Comparison of ENCODE assay signal across 1 cellular context in the genomic region with DNA sequence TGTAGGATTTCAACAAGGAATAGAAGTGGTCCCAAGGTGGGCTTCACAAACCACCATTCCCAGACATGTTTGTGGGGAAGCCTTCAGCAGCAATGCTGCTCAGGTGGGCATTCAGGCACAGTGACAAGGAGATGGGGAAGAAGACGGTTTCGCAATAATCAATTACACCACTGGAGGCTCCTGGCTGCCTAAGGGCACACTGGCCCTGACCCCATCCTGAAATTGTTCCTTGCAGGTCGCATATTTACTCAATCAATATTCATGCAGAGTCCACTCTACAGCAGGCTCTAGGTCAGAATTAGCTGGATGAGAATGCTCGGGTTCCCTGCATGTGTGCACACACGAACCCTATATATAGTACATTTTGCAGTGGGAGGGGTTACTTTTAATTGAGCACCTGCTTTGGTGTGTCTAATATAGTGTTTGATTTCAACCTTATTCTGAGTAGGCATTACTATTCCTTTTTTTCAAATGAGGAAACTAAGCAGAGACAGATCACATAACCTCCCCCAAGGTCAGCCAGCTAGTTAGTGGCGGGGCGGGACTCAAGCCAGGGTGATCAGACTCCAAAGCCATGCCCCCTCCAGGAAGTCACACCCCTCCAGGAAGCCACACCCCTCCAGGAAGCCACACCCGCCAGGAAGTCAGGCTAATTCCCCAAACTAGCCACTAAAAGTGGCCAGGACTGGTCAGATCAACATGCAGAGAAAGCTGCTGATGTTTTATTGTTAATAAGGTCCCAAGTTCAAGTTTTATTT.
A peak's percentile ranks its signal among the peaks of the same experiment; 100 is the strongest.
TF ChIP-seq lines count a peak whose summit lies in the region.

No MANE protein-coding gene starts in this region.

TF ChIP-seq in K562, 482 proteins besides CTCF, POLR2A, EP300 and RAD21 (continued from another document and continues in another):
- TF ChIP-seq, protein P1, sequence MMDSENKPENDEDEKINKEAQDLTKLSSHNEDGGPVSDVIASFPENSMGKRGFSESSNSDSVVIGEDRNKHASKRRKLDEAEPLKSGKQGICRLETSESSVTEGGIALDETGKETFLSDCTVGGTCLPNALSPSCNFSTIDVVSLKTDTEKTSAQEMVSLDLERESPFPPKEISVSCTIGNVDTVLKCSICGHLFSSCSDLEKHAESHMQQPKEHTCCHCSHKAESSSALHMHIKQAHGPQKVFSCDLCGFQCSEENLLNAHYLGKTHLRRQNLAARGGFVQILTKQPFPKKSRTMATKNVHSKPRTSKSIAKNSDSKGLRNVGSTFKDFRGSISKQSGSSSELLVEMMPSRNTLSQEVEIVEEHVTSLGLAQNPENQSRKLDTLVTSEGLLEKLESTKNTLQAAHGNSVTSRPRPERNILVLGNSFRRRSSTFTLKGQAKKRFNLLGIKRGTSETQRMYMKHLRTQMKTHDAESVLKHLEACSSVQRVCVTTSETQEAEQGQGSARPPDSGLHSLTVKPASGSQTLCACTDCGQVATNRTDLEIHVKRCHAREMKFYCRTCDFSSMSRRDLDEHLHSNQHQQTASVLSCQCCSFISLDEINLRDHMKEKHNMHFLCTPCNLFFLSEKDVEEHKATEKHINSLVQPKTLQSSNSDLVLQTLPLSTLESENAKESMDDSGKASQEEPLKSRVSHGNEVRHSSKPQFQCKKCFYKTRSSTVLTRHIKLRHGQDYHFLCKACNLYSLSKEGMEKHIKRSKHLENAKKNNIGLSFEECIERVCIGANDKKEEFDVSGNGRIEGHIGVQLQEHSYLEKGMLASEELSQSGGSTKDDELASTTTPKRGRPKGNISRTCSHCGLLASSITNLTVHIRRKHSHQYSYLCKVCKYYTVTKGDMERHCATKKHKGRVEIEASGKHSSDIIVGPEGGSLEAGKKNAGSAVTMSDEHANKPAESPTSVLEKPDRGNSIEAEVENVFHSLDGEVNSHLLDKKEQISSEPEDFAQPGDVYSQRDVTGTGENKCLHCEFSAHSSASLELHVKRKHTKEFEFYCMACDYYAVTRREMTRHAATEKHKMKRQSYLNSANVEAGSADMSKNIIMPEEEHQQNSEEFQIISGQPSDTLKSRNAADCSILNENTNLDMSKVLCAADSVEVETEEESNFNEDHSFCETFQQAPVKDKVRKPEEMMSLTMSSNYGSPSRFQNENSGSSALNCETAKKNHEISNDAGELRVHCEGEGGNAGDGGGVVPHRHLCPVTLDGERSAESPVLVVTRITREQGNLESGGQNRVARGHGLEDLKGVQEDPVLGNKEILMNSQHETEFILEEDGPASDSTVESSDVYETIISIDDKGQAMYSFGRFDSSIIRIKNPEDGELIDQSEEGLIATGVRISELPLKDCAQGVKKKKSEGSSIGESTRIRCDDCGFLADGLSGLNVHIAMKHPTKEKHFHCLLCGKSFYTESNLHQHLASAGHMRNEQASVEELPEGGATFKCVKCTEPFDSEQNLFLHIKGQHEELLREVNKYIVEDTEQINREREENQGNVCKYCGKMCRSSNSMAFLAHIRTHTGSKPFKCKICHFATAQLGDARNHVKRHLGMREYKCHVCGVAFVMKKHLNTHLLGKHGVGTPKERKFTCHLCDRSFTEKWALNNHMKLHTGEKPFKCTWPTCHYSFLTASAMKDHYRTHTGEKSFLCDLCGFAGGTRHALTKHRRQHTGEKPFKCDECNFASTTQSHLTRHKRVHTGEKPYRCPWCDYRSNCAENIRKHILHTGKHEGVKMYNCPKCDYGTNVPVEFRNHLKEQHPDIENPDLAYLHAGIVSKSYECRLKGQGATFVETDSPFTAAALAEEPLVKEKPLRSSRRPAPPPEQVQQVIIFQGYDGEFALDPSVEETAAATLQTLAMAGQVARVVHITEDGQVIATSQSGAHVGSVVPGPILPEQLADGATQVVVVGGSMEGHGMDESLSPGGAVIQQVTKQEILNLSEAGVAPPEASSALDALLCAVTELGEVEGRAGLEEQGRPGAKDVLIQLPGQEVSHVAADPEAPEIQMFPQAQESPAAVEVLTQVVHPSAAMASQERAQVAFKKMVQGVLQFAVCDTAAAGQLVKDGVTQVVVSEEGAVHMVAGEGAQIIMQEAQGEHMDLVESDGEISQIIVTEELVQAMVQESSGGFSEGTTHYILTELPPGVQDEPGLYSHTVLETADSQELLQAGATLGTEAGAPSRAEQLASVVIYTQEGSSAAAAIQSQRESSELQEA (IDR thresholded peaks at IDR 0.05; ENCODE audit: low read depth): no peak
- no peak for TF ChIP-seq KDM4B (IDR thresholded peaks at IDR 0.05; ENCODE audit: borderline replicate concordance in 2 of 2, low read depth in 1 of 2)
- TF ChIP-seq ADNP (tag; IDR thresholded peaks at IDR 0.05): no peak
- no peak for TF ChIP-seq ZBTB1 (CRISPR knock-in tag; IDR thresholded peaks at IDR 0.05; ENCODE audit: borderline replicate concordance, low read depth)
- TF ChIP-seq SNRNP70 (optimal IDR thresholded peaks at IDR 0.05; ENCODE audit: low read depth, low read length): no peak
- TF ChIP-seq PTRF (tag; IDR thresholded peaks at IDR 0.05): no peak
- TF ChIP-seq, protein P2, sequence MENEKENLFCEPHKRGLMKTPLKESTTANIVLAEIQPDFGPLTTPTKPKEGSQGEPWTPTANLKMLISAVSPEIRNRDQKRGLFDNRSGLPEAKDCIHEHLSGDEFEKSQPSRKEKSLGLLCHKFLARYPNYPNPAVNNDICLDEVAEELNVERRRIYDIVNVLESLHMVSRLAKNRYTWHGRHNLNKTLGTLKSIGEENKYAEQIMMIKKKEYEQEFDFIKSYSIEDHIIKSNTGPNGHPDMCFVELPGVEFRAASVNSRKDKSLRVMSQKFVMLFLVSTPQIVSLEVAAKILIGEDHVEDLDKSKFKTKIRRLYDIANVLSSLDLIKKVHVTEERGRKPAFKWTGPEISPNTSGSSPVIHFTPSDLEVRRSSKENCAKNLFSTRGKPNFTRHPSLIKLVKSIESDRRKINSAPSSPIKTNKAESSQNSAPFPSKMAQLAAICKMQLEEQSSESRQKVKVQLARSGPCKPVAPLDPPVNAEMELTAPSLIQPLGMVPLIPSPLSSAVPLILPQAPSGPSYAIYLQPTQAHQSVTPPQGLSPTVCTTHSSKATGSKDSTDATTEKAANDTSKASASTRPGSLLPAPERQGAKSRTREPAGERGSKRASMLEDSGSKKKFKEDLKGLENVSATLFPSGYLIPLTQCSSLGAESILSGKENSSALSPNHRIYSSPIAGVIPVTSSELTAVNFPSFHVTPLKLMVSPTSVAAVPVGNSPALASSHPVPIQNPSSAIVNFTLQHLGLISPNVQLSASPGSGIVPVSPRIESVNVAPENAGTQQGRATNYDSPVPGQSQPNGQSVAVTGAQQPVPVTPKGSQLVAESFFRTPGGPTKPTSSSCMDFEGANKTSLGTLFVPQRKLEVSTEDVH (IDR thresholded peaks at IDR 0.05; ENCODE audit: low read depth, partially characterized antibody): peak; percentile 46
- no peak for TF ChIP-seq ZBTB8A (IDR thresholded peaks at IDR 0.05; ENCODE audit: partially characterized antibody)
- TF ChIP-seq, protein P3, sequence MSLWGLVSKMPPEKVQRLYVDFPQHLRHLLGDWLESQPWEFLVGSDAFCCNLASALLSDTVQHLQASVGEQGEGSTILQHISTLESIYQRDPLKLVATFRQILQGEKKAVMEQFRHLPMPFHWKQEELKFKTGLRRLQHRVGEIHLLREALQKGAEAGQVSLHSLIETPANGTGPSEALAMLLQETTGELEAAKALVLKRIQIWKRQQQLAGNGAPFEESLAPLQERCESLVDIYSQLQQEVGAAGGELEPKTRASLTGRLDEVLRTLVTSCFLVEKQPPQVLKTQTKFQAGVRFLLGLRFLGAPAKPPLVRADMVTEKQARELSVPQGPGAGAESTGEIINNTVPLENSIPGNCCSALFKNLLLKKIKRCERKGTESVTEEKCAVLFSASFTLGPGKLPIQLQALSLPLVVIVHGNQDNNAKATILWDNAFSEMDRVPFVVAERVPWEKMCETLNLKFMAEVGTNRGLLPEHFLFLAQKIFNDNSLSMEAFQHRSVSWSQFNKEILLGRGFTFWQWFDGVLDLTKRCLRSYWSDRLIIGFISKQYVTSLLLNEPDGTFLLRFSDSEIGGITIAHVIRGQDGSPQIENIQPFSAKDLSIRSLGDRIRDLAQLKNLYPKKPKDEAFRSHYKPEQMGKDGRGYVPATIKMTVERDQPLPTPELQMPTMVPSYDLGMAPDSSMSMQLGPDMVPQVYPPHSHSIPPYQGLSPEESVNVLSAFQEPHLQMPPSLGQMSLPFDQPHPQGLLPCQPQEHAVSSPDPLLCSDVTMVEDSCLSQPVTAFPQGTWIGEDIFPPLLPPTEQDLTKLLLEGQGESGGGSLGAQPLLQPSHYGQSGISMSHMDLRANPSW (CRISPR knock-in tag; IDR thresholded peaks at IDR 0.05): no peak
- TF ChIP-seq, protein P4, sequence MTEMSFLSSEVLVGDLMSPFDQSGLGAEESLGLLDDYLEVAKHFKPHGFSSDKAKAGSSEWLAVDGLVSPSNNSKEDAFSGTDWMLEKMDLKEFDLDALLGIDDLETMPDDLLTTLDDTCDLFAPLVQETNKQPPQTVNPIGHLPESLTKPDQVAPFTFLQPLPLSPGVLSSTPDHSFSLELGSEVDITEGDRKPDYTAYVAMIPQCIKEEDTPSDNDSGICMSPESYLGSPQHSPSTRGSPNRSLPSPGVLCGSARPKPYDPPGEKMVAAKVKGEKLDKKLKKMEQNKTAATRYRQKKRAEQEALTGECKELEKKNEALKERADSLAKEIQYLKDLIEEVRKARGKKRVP (CRISPR knock-in tag; IDR thresholded peaks at IDR 0.05): no peak
- TF ChIP-seq, protein P5, sequence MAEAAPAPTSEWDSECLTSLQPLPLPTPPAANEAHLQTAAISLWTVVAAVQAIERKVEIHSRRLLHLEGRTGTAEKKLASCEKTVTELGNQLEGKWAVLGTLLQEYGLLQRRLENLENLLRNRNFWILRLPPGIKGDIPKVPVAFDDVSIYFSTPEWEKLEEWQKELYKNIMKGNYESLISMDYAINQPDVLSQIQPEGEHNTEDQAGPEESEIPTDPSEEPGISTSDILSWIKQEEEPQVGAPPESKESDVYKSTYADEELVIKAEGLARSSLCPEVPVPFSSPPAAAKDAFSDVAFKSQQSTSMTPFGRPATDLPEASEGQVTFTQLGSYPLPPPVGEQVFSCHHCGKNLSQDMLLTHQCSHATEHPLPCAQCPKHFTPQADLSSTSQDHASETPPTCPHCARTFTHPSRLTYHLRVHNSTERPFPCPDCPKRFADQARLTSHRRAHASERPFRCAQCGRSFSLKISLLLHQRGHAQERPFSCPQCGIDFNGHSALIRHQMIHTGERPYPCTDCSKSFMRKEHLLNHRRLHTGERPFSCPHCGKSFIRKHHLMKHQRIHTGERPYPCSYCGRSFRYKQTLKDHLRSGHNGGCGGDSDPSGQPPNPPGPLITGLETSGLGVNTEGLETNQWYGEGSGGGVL (CRISPR knock-in tag; IDR thresholded peaks at IDR 0.05): no peak
- TF ChIP-seq, protein P6, sequence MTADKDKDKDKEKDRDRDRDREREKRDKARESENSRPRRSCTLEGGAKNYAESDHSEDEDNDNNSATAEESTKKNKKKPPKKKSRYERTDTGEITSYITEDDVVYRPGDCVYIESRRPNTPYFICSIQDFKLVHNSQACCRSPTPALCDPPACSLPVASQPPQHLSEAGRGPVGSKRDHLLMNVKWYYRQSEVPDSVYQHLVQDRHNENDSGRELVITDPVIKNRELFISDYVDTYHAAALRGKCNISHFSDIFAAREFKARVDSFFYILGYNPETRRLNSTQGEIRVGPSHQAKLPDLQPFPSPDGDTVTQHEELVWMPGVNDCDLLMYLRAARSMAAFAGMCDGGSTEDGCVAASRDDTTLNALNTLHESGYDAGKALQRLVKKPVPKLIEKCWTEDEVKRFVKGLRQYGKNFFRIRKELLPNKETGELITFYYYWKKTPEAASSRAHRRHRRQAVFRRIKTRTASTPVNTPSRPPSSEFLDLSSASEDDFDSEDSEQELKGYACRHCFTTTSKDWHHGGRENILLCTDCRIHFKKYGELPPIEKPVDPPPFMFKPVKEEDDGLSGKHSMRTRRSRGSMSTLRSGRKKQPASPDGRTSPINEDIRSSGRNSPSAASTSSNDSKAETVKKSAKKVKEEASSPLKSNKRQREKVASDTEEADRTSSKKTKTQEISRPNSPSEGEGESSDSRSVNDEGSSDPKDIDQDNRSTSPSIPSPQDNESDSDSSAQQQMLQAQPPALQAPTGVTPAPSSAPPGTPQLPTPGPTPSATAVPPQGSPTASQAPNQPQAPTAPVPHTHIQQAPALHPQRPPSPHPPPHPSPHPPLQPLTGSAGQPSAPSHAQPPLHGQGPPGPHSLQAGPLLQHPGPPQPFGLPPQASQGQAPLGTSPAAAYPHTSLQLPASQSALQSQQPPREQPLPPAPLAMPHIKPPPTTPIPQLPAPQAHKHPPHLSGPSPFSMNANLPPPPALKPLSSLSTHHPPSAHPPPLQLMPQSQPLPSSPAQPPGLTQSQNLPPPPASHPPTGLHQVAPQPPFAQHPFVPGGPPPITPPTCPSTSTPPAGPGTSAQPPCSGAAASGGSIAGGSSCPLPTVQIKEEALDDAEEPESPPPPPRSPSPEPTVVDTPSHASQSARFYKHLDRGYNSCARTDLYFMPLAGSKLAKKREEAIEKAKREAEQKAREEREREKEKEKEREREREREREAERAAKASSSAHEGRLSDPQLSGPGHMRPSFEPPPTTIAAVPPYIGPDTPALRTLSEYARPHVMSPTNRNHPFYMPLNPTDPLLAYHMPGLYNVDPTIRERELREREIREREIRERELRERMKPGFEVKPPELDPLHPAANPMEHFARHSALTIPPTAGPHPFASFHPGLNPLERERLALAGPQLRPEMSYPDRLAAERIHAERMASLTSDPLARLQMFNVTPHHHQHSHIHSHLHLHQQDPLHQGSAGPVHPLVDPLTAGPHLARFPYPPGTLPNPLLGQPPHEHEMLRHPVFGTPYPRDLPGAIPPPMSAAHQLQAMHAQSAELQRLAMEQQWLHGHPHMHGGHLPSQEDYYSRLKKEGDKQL (CRISPR knock-in tag; IDR thresholded peaks at IDR 0.05; ENCODE audit: borderline replicate concordance): no peak
- peak; percentile 59; the same call in 1 of the 2 replicates for TF ChIP-seq RBFOX2 (IDR thresholded peaks at IDR 0.05; ENCODE audit: low read depth, low read length)
- TF ChIP-seq, protein P7, sequence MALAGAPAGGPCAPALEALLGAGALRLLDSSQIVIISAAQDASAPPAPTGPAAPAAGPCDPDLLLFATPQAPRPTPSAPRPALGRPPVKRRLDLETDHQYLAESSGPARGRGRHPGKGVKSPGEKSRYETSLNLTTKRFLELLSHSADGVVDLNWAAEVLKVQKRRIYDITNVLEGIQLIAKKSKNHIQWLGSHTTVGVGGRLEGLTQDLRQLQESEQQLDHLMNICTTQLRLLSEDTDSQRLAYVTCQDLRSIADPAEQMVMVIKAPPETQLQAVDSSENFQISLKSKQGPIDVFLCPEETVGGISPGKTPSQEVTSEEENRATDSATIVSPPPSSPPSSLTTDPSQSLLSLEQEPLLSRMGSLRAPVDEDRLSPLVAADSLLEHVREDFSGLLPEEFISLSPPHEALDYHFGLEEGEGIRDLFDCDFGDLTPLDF (CRISPR knock-in tag; IDR thresholded peaks at IDR 0.05): no peak
- TF ChIP-seq RBBP5 (IDR thresholded peaks at IDR 0.05; ENCODE audit: borderline replicate concordance, insufficient read depth, low read length, poor library complexity, severe bottlenecking): no peak
- TF ChIP-seq CCNT2 (IDR thresholded peaks at IDR 0.05; ENCODE audit: borderline replicate concordance, extremely low read depth, insufficient read length, low read depth, low read length): no peak
- peak; percentile 10; the same call in 1 of the 2 replicates for TF ChIP-seq SMARCA4 (IDR thresholded peaks at IDR 0.05)
- TF ChIP-seq RFX7 (CRISPR knock-in tag; IDR thresholded peaks at IDR 0.05): no peak
- no peak for TF ChIP-seq SMAD3 (CRISPR knock-in tag; conservative IDR thresholded peaks at IDR 0.05)
- TF ChIP-seq CEBPB (tag; IDR thresholded peaks at IDR 0.05): peak; percentile 99
- TF ChIP-seq ZNF561 (CRISPR knock-in tag; conservative IDR thresholded peaks at IDR 0.05): no peak
- peak; percentile 96 for TF ChIP-seq ESRRA (IDR thresholded peaks at IDR 0.05; ENCODE audit: borderline replicate concordance, low read depth)
